Comparison of ENCODE assay signal across 9 cellular contexts in genomic region chr10:69438531-69439349, GRCh38. TPM values are rescaled to one million over a fixed set of nuclear protein-coding genes. Genes with fewer than 3 reads are reported as not detected.
A peak's percentile ranks its signal among the peaks of the same experiment; 100 is the strongest.
DNase-seq lines count a peak whose midpoint lies in the region; ATAC-seq and FAIRE-seq lines count a peak whose summit lies in the region.
"Had no signal": no experiment of that assay in that cellular context is flagged by ENCODE, and none has a peak within 500 bp of the region (broad histone marks: within the 10 kb centered on the region; RNA-seq: fewer than 3 reads in every experiment).

No MANE protein-coding gene starts in this region.

- H3K27ac ChIP-seq in duodenal mucosa (ENCODE audit: low read depth, low read length) (peak overlapping the region; percentile 66), neuronal stem cell (replicated peaks; ENCODE audit: low read length) (no peak overlapping the region)

- H3K36me3 ChIP-seq in duodenal mucosa (ENCODE audit: control insufficient read depth in 1 of 2, insufficient read depth in 2 of 2, low read length in 2 of 2) (no peaks in the 10 kb centered on the region), neuronal stem cell (replicated peaks in 1 of 2; ENCODE audit: control insufficient read depth in 2 of 2, insufficient read depth in 2 of 2, low read length in 2 of 2) (no peaks in the 10 kb centered on the region)

- H2AFZ ChIP-seq in neuronal stem cell (ENCODE audit: low read length): no peak overlapping the region

- DNase-seq in D341Med (ENCODE audit: low spot score) (peak; percentile 55), NCI-H460 (ENCODE audit: extremely low read depth, low read depth) (peak; percentile 64), neuronal stem cell (ENCODE audit: low spot score) (no peak), cortex of kidney (lab: John Stamatoyannopoulos, UW) (no peak), GM19239 (ENCODE audit: insufficient read length, low spot score) (no peak)
- DNase-seq: effector memory CD4-positive, alpha-beta T cell had no signal

- H3K4me1 ChIP-seq in duodenal mucosa (ENCODE audit: control insufficient read depth in 1 of 2, insufficient read depth in 2 of 2, low read length in 2 of 2) (peaks cover 18% of the 10 kb centered on the region in 2 donors), neuronal stem cell (ENCODE audit: control insufficient read depth in 2 of 2, insufficient read depth in 1 of 2, low read depth in 1 of 2, low read length in 2 of 2) (no peaks in the 10 kb centered on the region)

- H3K18ac ChIP-seq in neuronal stem cell (ENCODE audit: low read length): no peak overlapping the region

- H2BK120ac ChIP-seq in neuronal stem cell (ENCODE audit: low read depth, low read length): no peak overlapping the region

- no peak overlapping the region for H4K91ac ChIP-seq in neuronal stem cell (ENCODE audit: low read depth, low read length, poor library complexity)

- H3K9ac ChIP-seq in duodenal mucosa (ENCODE audit: low read depth in 1 of 2, low read length in 2 of 2) (peak overlapping the region; percentile 20 to 35), neuronal stem cell (ENCODE audit: low read depth, low read length, poor library complexity) (no peak overlapping the region)

- H4K8ac ChIP-seq in neuronal stem cell (ENCODE audit: low read depth, low read length): no peak overlapping the region

- no CpG with 5 or more reads among the region's 10 CpGs for WGBS in neuronal stem cell (ENCODE audit: extremely low coverage in 2 of 2, insufficient read length in 2 of 2, insufficient replicate concordance in 1 of 2), 2 donors

- H3K4me2 ChIP-seq in neuronal stem cell (ENCODE audit: insufficient read depth, low read length, poor library complexity, severe bottlenecking): no peak overlapping the region

- H3K9me3 ChIP-seq in duodenal mucosa (ENCODE audit: control insufficient read depth in 1 of 2, low read length in 2 of 2) (no peaks in the 10 kb centered on the region), neuronal stem cell (replicated peaks in 1 of 2; ENCODE audit: control insufficient read depth in 2 of 2, insufficient read depth in 1 of 2, low read depth in 1 of 2, low read length in 2 of 2) (no peaks in the 10 kb centered on the region)

- no peaks in the 10 kb centered on the region for H3K27me3 ChIP-seq in duodenal mucosa (ENCODE audit: control insufficient read depth in 1 of 2, insufficient read depth in 2 of 2, low read length in 2 of 2)
- H3K27me3 ChIP-seq in neuronal stem cell (ENCODE audit: control insufficient read depth in 3 of 3, insufficient read depth in 3 of 3, low read depth in 1 of 3, low read length in 3 of 3): peaks cover 0 to 43% (median 0%) of the 10 kb centered on the region in 3 experiments

- no peak overlapping the region for H2BK5ac ChIP-seq in neuronal stem cell (ENCODE audit: low read length)

- H3K23ac ChIP-seq in neuronal stem cell (ENCODE audit: low read depth, low read length, poor library complexity): no peak overlapping the region

- no peaks in the 10 kb centered on the region for H3K79me1 ChIP-seq in neuronal stem cell (ENCODE audit: low read depth, low read length)

- FAIRE-seq in GM19239 (lab: Jason Lieb, UNC): no peak

- H3K4me3 ChIP-seq in duodenal mucosa (ENCODE audit: low read depth in 1 of 2, low read length in 2 of 2): peak overlapping the region in 1 of 2 donors; percentile 33
- H3K4me3 ChIP-seq in neuronal stem cell (ENCODE audit: low read length in 2 of 2): no peak overlapping the region

- H3K4ac ChIP-seq in neuronal stem cell (ENCODE audit: low read length): no peak overlapping the region

- ATAC-seq in GM18907 (IDR thresholded peaks at IDR 0.05; ENCODE audit: unreplicated experiment): no peak
- ATAC-seq in GM18520 (IDR thresholded peaks at IDR 0.05; ENCODE audit: unreplicated experiment): no peak

- H2BK15ac ChIP-seq in neuronal stem cell (ENCODE audit: low read length): no peak overlapping the region

- H3K14ac ChIP-seq in neuronal stem cell (ENCODE audit: low read length): no peak overlapping the region

- H2AK5ac ChIP-seq in neuronal stem cell (ENCODE audit: low read depth, low read length): peak overlapping the region; percentile 20

- no peak overlapping the region for H2BK12ac ChIP-seq in neuronal stem cell (ENCODE audit: low read length)

RNA-seq across cellular contexts. Expression of gene TSPAN15, which starts 12.5 kb away (rescaled TPM):
- 10.9 and 11.5 TPM in 2 replicates for total RNA-seq in NCI-H460 (2014; rRNA removed; shearing (Covaris generic))
- 24.7 and 34.7 TPM in 2 replicates for polyA plus RNA-seq in NCI-H460 (2014; cell fraction: nucleus; rRNA removed)
- 10.5 TPM for polyA plus RNA-seq in neuronal stem cell (2013, experiment 1 of 2)
- polyA plus RNA-seq in neuronal stem cell (2013, experiment 2 of 2): 10.6 TPM

RNA-seq across cellular contexts. Expression of gene TACR2, which starts 22.0 kb away (rescaled TPM):
- not detected in 2 replicates for total RNA-seq in NCI-H460 (2014; rRNA removed; shearing (Covaris generic))
- not detected in 2 replicates for polyA plus RNA-seq in NCI-H460 (2014; cell fraction: nucleus; rRNA removed)
- polyA plus RNA-seq in neuronal stem cell (2013, experiment 1 of 2): not detected
- not detected for polyA plus RNA-seq in neuronal stem cell (2013, experiment 2 of 2)

Comparison
In these comparisons a context has a peak if more than half of its experiments do, and no peak if none do; other contexts are left out.
1. DNase-seq: peak in D341Med (single experiment) and NCI-H460 (single experiment); none in neuronal stem cell (single experiment), cortex of kidney (single experiment) and GM19239 (single experiment).